20 cellular contexts compared by ENCODE assay signal in genomic region chr22:24184057-24184798, GRCh38.
"Had no signal": no experiment of that assay in that cellular context is flagged by ENCODE, and none has a peak within 500 bp of the region (broad histone marks: within the 10 kb centered on the region; RNA-seq: fewer than 3 reads in every experiment).

No MANE protein-coding gene starts in this region.

- H3K27me3 Mint-ChIP-seq: activated T-helper 17 cell treated with anti-CD3 and anti-CD28 coated beads, Interleukin-2, amount 50 U/mL, for 72 hours; central memory CD8-positive, alpha-beta T cell; dendritic cell treated with granulocyte-macrophage colony-stimulating factor and Interleukin-4, amounts not matched to agents 40 ng/mL and 50 ng/mL, for 4 days; naive thymus-derived CD4-positive, alpha-beta T cell; stimulated activated naive CD8-positive, alpha-beta T cell treated with anti-CD3 and anti-CD28 coated beads, Interleukin-15, Interleukin-2, amounts not matched to agents 100 ng/mL and 50 ng/mL, for 24 hours had no signal

- DNase-seq: activated CD4-positive, alpha-beta T cell treated with anti-CD3 and anti-CD28 coated beads, Interleukin-2, amount 50 U/mL, for 1 hour; activated naive CD4-positive, alpha-beta T cell treated with anti-CD3 and anti-CD28 coated beads, Interleukin-2, amount 50 U/mL, for 16 hours; amniotic stem cell; body of pancreas; effector memory CD4-positive, alpha-beta T cell; foreskin fibroblast; left colon; retina; small intestine; stimulated activated CD4-positive, alpha-beta T cell treated with anti-CD3 and anti-CD28 coated beads, Interleukin-4, amount 100 ng/mL, for 4 hours; stimulated activated CD8-positive, alpha-beta memory T cell treated with anti-CD3 and anti-CD28 coated beads, Interleukin-4, amount 100 ng/mL, for 48 hours; T1000 had no signal

- H3K4me1 Mint-ChIP-seq: activated T-helper 17 cell treated with anti-CD3 and anti-CD28 coated beads, Interleukin-2, amount 50 U/mL, for 72 hours; central memory CD8-positive, alpha-beta T cell had no signal

- H3K4me3 ChIP-seq: body of pancreas, mucosa of descending colon, suprapubic skin had no signal

- ATAC-seq: activated CD4-positive, CD25-positive, alpha-beta regulatory T cell treated with anti-CD3 and anti-CD28 coated beads, Interleukin-2, amount 50 U/mL, for 24 hours; activated T-helper 17 cell treated with anti-CD3 and anti-CD28 coated beads, Interleukin-2, amount 50 U/mL, for 72 hours; body of pancreas; left colon; mucosa of descending colon; naive thymus-derived CD4-positive, alpha-beta T cell had no signal

- H3K27me3 ChIP-seq: body of pancreas, suprapubic skin had no signal

- H3K27ac ChIP-seq: body of pancreas, suprapubic skin had no signal

- H3K9me3 ChIP-seq: body of pancreas, mucosa of descending colon, suprapubic skin had no signal

- H3K36me3 ChIP-seq: suprapubic skin had no signal

- H3K9me3 Mint-ChIP-seq: activated T-helper 17 cell treated with anti-CD3 and anti-CD28 coated beads, Interleukin-2, amount 50 U/mL, for 72 hours; central memory CD8-positive, alpha-beta T cell; dendritic cell treated with granulocyte-macrophage colony-stimulating factor and Interleukin-4, amounts not matched to agents 40 ng/mL and 50 ng/mL, for 4 days; naive thymus-derived CD4-positive, alpha-beta T cell; stimulated activated naive CD8-positive, alpha-beta T cell treated with anti-CD3 and anti-CD28 coated beads, Interleukin-15, Interleukin-2, amounts not matched to agents 100 ng/mL and 50 ng/mL, for 24 hours had no signal

- H3K27ac Mint-ChIP-seq: activated T-helper 17 cell treated with anti-CD3 and anti-CD28 coated beads, Interleukin-2, amount 50 U/mL, for 72 hours; dendritic cell treated with granulocyte-macrophage colony-stimulating factor and Interleukin-4, amounts not matched to agents 40 ng/mL and 50 ng/mL, for 4 days; naive thymus-derived CD4-positive, alpha-beta T cell; stimulated activated naive CD8-positive, alpha-beta T cell treated with anti-CD3 and anti-CD28 coated beads, Interleukin-15, Interleukin-2, amounts not matched to agents 100 ng/mL and 50 ng/mL, for 24 hours had no signal

- H3K4me3 Mint-ChIP-seq: activated T-helper 17 cell treated with anti-CD3 and anti-CD28 coated beads, Interleukin-2, amount 50 U/mL, for 72 hours; central memory CD8-positive, alpha-beta T cell; dendritic cell treated with granulocyte-macrophage colony-stimulating factor and Interleukin-4, amounts not matched to agents 40 ng/mL and 50 ng/mL, for 4 days; naive thymus-derived CD4-positive, alpha-beta T cell; stimulated activated naive CD8-positive, alpha-beta T cell treated with anti-CD3 and anti-CD28 coated beads, Interleukin-15, Interleukin-2, amounts not matched to agents 100 ng/mL and 50 ng/mL, for 24 hours had no signal
